ENCODE assay signal across 2 cellular contexts in the genomic region with DNA sequence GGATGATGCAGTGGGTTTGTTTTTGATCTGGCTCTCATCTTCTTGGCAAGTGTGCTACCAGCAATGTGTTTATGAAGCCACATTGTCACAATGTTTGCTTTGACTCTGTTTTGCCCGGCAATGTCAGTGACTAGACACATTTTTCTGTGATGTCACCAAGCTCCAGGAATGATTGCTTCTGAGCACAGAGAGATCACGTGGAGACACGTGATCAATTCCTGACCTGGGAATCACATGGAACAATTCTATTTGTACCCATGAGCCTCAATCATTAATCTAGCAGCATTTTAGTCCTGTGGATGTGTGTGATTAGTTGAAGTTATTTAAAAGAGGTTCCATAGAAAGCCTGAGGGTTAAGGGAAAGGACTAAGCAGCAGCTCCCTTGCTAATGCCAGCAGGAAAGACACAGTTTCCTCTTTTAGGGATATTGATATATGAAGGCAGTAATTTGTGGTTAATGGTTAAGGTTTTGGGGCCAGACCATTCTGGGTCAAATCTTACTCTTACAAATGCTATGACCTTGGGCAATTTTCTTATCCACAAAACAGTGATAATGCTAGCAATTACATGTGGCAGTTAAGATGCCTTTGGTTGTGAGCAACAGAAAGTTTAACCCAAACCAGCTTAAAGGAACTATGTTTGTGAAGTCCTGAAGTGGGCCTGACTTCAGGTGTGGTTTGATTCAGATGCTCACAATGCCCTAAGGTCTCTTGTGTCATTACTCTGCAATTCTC.
TF ChIP-seq lines count a peak whose summit lies in the region.

No MANE protein-coding gene starts in this region.

TF ChIP-seq in WTC11, 78 proteins besides CTCF, POLR2A, EP300 and RAD21:
- no peak for TF ChIP-seq ATF2 (CRISPR knock-in tag; IDR thresholded peaks at IDR 0.05; ENCODE audit: borderline replicate concordance, low read depth)
- TF ChIP-seq GABPB1 (CRISPR knock-in tag; IDR thresholded peaks at IDR 0.05) = peak; percentile 52

TF ChIP-seq in HepG2, 621 proteins besides CTCF, POLR2A, EP300 and RAD21 (continues in another document):
- TF ChIP-seq, protein P1, sequence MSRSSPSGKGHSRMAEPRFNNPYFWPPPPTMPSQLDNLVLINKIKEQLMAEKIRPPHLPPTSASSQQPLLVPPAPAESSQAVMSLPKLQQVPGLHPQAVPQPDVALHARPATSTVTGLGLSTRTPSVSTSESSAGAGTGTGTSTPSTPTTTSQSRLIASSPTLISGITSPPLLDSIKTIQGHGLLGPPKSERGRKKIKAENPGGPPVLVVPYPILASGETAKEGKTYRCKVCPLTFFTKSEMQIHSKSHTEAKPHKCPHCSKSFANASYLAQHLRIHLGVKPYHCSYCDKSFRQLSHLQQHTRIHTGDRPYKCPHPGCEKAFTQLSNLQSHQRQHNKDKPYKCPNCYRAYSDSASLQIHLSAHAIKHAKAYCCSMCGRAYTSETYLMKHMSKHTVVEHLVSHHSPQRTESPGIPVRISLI (CRISPR knock-in tag; IDR thresholded peaks at IDR 0.05; ENCODE audit: borderline replicate concordance) = no peak
- no peak for TF ChIP-seq HES4 (CRISPR knock-in tag; IDR thresholded peaks at IDR 0.05; ENCODE audit: borderline replicate concordance)
- no peak for TF ChIP-seq ZNF670 (CRISPR knock-in tag; IDR thresholded peaks at IDR 0.05; ENCODE audit: borderline replicate concordance)
- no peak for TF ChIP-seq PHF5A (CRISPR knock-in tag; IDR thresholded peaks at IDR 0.05; ENCODE audit: low read depth, unreplicated experiment)
- no peak for TF ChIP-seq SOX6 (IDR thresholded peaks at IDR 0.05)
- TF ChIP-seq SOX6 (CRISPR knock-in tag; IDR thresholded peaks at IDR 0.05) = peak; percentile 58
- TF ChIP-seq ZNF883 (CRISPR knock-in tag; IDR thresholded peaks at IDR 0.05; ENCODE audit: not compliant biosample characterization) = no peak
- TF ChIP-seq ZNF446 (CRISPR knock-in tag; IDR thresholded peaks at IDR 0.05) = no peak
- peak; percentile 90 for TF ChIP-seq CREB1 (IDR thresholded peaks at IDR 0.05)
- TF ChIP-seq CREB1 (CRISPR knock-in tag; IDR thresholded peaks at IDR 0.05) = peak; percentile 41; the same call in 1 of the 2 replicates
- no peak for TF ChIP-seq KLF13 (CRISPR knock-in tag; IDR thresholded peaks at IDR 0.05)
- TF ChIP-seq KAT8 (CRISPR knock-in tag; IDR thresholded peaks at IDR 0.05) = peak; percentile 41; the same call in 1 of the 2 replicates
- peak; percentile 68 for TF ChIP-seq SAP130 (CRISPR knock-in tag; IDR thresholded peaks at IDR 0.05; ENCODE audit: low read depth)
- TF ChIP-seq, protein P2, sequence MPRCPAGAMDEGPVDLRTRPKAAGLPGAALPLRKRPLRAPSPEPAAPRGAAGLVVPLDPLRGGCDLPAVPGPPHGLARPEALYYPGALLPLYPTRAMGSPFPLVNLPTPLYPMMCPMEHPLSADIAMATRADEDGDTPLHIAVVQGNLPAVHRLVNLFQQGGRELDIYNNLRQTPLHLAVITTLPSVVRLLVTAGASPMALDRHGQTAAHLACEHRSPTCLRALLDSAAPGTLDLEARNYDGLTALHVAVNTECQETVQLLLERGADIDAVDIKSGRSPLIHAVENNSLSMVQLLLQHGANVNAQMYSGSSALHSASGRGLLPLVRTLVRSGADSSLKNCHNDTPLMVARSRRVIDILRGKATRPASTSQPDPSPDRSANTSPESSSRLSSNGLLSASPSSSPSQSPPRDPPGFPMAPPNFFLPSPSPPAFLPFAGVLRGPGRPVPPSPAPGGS (CRISPR knock-in tag; IDR thresholded peaks at IDR 0.05) = no peak
- TF ChIP-seq, protein P3, sequence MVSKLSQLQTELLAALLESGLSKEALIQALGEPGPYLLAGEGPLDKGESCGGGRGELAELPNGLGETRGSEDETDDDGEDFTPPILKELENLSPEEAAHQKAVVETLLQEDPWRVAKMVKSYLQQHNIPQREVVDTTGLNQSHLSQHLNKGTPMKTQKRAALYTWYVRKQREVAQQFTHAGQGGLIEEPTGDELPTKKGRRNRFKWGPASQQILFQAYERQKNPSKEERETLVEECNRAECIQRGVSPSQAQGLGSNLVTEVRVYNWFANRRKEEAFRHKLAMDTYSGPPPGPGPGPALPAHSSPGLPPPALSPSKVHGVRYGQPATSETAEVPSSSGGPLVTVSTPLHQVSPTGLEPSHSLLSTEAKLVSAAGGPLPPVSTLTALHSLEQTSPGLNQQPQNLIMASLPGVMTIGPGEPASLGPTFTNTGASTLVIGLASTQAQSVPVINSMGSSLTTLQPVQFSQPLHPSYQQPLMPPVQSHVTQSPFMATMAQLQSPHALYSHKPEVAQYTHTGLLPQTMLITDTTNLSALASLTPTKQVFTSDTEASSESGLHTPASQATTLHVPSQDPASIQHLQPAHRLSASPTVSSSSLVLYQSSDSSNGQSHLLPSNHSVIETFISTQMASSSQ (IDR thresholded peaks at IDR 0.05; ENCODE audit: low read depth) = no peak
- TF ChIP-seq, protein P3 (CRISPR knock-in tag; IDR thresholded peaks at IDR 0.05; ENCODE audit: borderline replicate concordance) = no peak
- TF ChIP-seq FOSL2 (CRISPR knock-in tag; IDR thresholded peaks at IDR 0.05) = peak; percentile 85
- no peak for TF ChIP-seq ZNF781 (CRISPR knock-in tag; IDR thresholded peaks at IDR 0.05; ENCODE audit: borderline replicate concordance, not compliant biosample characterization)
- TF ChIP-seq, protein P4, sequence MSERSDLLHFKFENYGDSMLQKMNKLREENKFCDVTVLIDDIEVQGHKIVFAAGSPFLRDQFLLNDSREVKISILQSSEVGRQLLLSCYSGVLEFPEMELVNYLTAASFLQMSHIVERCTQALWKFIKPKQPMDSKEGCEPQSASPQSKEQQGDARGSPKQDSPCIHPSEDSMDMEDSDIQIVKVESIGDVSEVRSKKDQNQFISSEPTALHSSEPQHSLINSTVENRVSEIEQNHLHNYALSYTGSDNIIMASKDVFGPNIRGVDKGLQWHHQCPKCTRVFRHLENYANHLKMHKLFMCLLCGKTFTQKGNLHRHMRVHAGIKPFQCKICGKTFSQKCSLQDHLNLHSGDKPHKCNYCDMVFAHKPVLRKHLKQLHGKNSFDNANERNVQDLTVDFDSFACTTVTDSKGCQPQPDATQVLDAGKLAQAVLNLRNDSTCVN (CRISPR knock-in tag; IDR thresholded peaks at IDR 0.05; ENCODE audit: borderline replicate concordance) = peak; percentile 43; the same call in 1 of the 2 replicates
- peak; percentile 51; the same call in 1 of the 2 replicates for TF ChIP-seq FOXK1 (CRISPR knock-in tag; IDR thresholded peaks at IDR 0.05; ENCODE audit: borderline replicate concordance, low read depth)
- no peak for TF ChIP-seq ZFP36L1 (CRISPR knock-in tag; IDR thresholded peaks at IDR 0.05)
- no peak for TF ChIP-seq FOXP1 (IDR thresholded peaks at IDR 0.05)
- peak; percentile 46; the same call in 1 of the 2 replicates for TF ChIP-seq FOXP1 (CRISPR knock-in tag; IDR thresholded peaks at IDR 0.05)
- TF ChIP-seq FOXO1 (CRISPR knock-in tag; IDR thresholded peaks at IDR 0.05) = no peak; the same call in 1 of the 2 replicates
- no peak for TF ChIP-seq ZHX1 (CRISPR knock-in tag; IDR thresholded peaks at IDR 0.05; ENCODE audit: low read depth)
- TF ChIP-seq, protein P5, sequence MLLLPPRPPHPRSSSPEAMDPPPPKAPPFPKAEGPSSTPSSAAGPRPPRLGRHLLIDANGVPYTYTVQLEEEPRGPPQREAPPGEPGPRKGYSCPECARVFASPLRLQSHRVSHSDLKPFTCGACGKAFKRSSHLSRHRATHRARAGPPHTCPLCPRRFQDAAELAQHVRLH (CRISPR knock-in tag; IDR thresholded peaks at IDR 0.05; ENCODE audit: borderline replicate concordance, low read depth) = no peak
- no peak for TF ChIP-seq ZIK1 (CRISPR knock-in tag; IDR thresholded peaks at IDR 0.05; ENCODE audit: borderline replicate concordance, low read depth)
- TF ChIP-seq SMAD3 (CRISPR knock-in tag; IDR thresholded peaks at IDR 0.05) = 0 out of 2 replicates have a peak, but pooled peaks have one; percentile 53
- TF ChIP-seq MED1 (CRISPR knock-in tag; IDR thresholded peaks at IDR 0.05) = peak; percentile 29; the same call in 1 of the 2 replicates
- no peak for TF ChIP-seq SIX4 (CRISPR knock-in tag; IDR thresholded peaks at IDR 0.05)
- 0 out of 4 replicates have a peak, but pooled peaks of 1 of the 2 experiments have one; percentile 66 for TF ChIP-seq KLF16 (CRISPR knock-in tag; IDR thresholded peaks at IDR 0.05)
- no peak for TF ChIP-seq MYC (CRISPR knock-in tag; IDR thresholded peaks at IDR 0.05; ENCODE audit: borderline replicate concordance)
- TF ChIP-seq ZNF878 (CRISPR knock-in tag; IDR thresholded peaks at IDR 0.05) = peak; percentile 75; the same call in 1 of the 2 replicates
- TF ChIP-seq TBL1XR1 (IDR thresholded peaks at IDR 0.05; ENCODE audit: borderline replicate concordance, low read length, partially characterized antibody) = no peak
- TF ChIP-seq NFE2L2 (IDR thresholded peaks at IDR 0.05; ENCODE audit: low read length) = peak; percentile 90
- TF ChIP-seq ZNF720 (CRISPR knock-in tag; IDR thresholded peaks at IDR 0.05) = no peak
- TF ChIP-seq ZC3H4 (CRISPR knock-in tag; IDR thresholded peaks at IDR 0.05; ENCODE audit: borderline replicate concordance) = no peak
- peak; percentile 61 for TF ChIP-seq BCL6 (CRISPR knock-in tag; IDR thresholded peaks at IDR 0.05)
- TF ChIP-seq, protein P6, sequence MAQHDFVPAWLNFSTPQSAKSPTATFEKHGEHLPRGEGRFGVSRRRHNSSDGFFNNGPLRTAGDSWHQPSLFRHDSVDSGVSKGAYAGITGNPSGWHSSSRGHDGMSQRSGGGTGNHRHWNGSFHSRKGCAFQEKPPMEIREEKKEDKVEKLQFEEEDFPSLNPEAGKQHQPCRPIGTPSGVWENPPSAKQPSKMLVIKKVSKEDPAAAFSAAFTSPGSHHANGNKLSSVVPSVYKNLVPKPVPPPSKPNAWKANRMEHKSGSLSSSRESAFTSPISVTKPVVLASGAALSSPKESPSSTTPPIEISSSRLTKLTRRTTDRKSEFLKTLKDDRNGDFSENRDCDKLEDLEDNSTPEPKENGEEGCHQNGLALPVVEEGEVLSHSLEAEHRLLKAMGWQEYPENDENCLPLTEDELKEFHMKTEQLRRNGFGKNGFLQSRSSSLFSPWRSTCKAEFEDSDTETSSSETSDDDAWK (CRISPR knock-in tag; IDR thresholded peaks at IDR 0.05) = no peak
- peak; percentile 68 for TF ChIP-seq GATAD2A (CRISPR knock-in tag; IDR thresholded peaks at IDR 0.05)
- TF ChIP-seq SKI (IDR thresholded peaks at IDR 0.05; ENCODE audit: partially characterized antibody) = peak; percentile 8
- no peak for TF ChIP-seq ZNF713 (CRISPR knock-in tag; IDR thresholded peaks at IDR 0.05)
- TF ChIP-seq USF2 (IDR thresholded peaks at IDR 0.05; ENCODE audit: low read depth, low read length) = peak; percentile 96
- peak; percentile 69; the same call in 1 of the 2 replicates for TF ChIP-seq USF2 (CRISPR knock-in tag; IDR thresholded peaks at IDR 0.05; ENCODE audit: borderline replicate concordance)
